13 cellular contexts compared by ENCODE assay signal in genomic region chr13:45362939-45363338, GRCh38. TPM values are rescaled to one million over a fixed set of nuclear protein-coding genes. Genes with fewer than 3 reads are reported as not detected.
DNase-seq lines count a peak whose midpoint lies in the region; ATAC-seq and TF ChIP-seq lines count a peak whose summit lies in the region.
"Had no signal": no experiment of that assay in that cellular context is flagged by ENCODE, and none has a peak within 500 bp of the region (broad histone marks: within the 10 kb centered on the region; RNA-seq: fewer than 3 reads in every experiment).

No MANE protein-coding gene starts in this region.

- no peaks in the 10 kb centered on the region for H3K9me2 ChIP-seq in OCI-LY1 (ENCODE audit: low read depth, low read length)

- no peak overlapping the region for H3K4me2 ChIP-seq in OCI-LY1 (ENCODE audit: low read length)

- peak overlapping the region; percentile 8 for H3K27ac Mint-ChIP-seq in activated naive CD8-positive, alpha-beta T cell
- no peak overlapping the region for H3K27ac Mint-ChIP-seq in activated naive CD8-positive, alpha-beta T cell treated with anti-CD3 and anti-CD28 coated beads for 36 hours

- no peaks in the 10 kb centered on the region for H3K27me3 Mint-ChIP-seq in activated naive CD8-positive, alpha-beta T cell
- no peaks in the 10 kb centered on the region for H3K27me3 Mint-ChIP-seq in activated naive CD8-positive, alpha-beta T cell treated with anti-CD3 and anti-CD28 coated beads for 36 hours
- H3K27me3 Mint-ChIP-seq: naive B cell had no signal

- TF ChIP-seq CTCF in OCI-LY1 (IDR thresholded peaks at IDR 0.05; ENCODE audit: low read length) = peak; percentile 28; the same call in 1 of the 2 replicates

- H3K27ac ChIP-seq in OCI-LY1 (ENCODE audit: low read depth, low read length, poor library complexity, severe bottlenecking) = no peak overlapping the region
- H3K27ac ChIP-seq in effector memory CD4-positive, alpha-beta T cell (ENCODE audit: insufficient read depth, low read length, poor library complexity, severe bottlenecking) = peak overlapping the region; percentile 22
- H3K27ac ChIP-seq: SJSA1 had no signal

- H3K9me3 Mint-ChIP-seq in activated naive CD8-positive, alpha-beta T cell (ENCODE audit: low read depth) = peaks cover 4% of the 10 kb centered on the region
- peaks cover 9% of the 10 kb centered on the region for H3K9me3 Mint-ChIP-seq in activated naive CD8-positive, alpha-beta T cell treated with anti-CD3 and anti-CD28 coated beads for 36 hours

- peaks cover 45% of the 10 kb centered on the region for H3K4me1 Mint-ChIP-seq in activated naive CD8-positive, alpha-beta T cell (ENCODE audit: low read depth)
- H3K4me1 Mint-ChIP-seq in activated naive CD8-positive, alpha-beta T cell treated with anti-CD3 and anti-CD28 coated beads for 36 hours = peaks cover 38% of the 10 kb centered on the region

- DNase-seq in activated naive CD8-positive, alpha-beta T cell treated with anti-CD3 and anti-CD28 coated beads for 36 hours = no peak
- DNase-seq in effector memory CD4-positive, alpha-beta T cell = no peak
- DNase-seq in DMS153 treated with DMSO at 0.1 percent for 48 hours (lab: John Stamatoyannopoulos, UW; ENCODE audit: unreplicated experiment) (no peak), superior temporal gyrus (ENCODE audit: extremely low spot score) (no peak)
- DNase-seq: activated CD4-positive, alpha-beta T cell treated with anti-CD3 and anti-CD28 coated beads, Interleukin-2, amount 50 U/mL, for 1 hour; AML-193; naive B cell; NCI-H1417 treated with DMSO at 0.1 percent for 48 hours had no signal

- H3K4me3 ChIP-seq in OCI-LY1 (ENCODE audit: low read depth, low read length, poor library complexity, severe bottlenecking) = no peak overlapping the region
- H3K4me3 ChIP-seq in effector memory CD4-positive, alpha-beta T cell (ENCODE audit: insufficient read depth, low read depth, low read length, poor library complexity, severe bottlenecking) = no peak overlapping the region
- H3K4me3 ChIP-seq: SJSA1 had no signal

- peaks cover 16% of the 10 kb centered on the region for H3K36me3 Mint-ChIP-seq in activated naive CD8-positive, alpha-beta T cell
- H3K36me3 Mint-ChIP-seq in activated naive CD8-positive, alpha-beta T cell treated with anti-CD3 and anti-CD28 coated beads for 36 hours = peaks cover 44% of the 10 kb centered on the region

- peaks cover 8% of the 10 kb centered on the region; the same call in 1 of the 2 replicates for H3K9me3 ChIP-seq in OCI-LY1 (ENCODE audit: low read length)
- no peaks in the 10 kb centered on the region for H3K9me3 ChIP-seq in effector memory CD4-positive, alpha-beta T cell (ENCODE audit: control insufficient read depth, low read length)
- H3K9me3 ChIP-seq: SJSA1 had no signal

- no peaks in the 10 kb centered on the region for H3K27me3 ChIP-seq in OCI-LY1 (ENCODE audit: insufficient read depth, low read length)
- H3K27me3 ChIP-seq in effector memory CD4-positive, alpha-beta T cell (replicated peaks; ENCODE audit: control insufficient read depth, insufficient read depth, low read length, poor library complexity, severe bottlenecking) = no peaks in the 10 kb centered on the region
- H3K27me3 ChIP-seq: SJSA1 had no signal

- peaks cover 12% of the 10 kb centered on the region for H3K4me1 ChIP-seq in OCI-LY1 (ENCODE audit: insufficient read depth, low read length, severe bottlenecking)
- H3K4me1 ChIP-seq in effector memory CD4-positive, alpha-beta T cell (ENCODE audit: control insufficient read depth, insufficient read depth, low read length, poor library complexity, severe bottlenecking) = peaks cover 3% of the 10 kb centered on the region

- no peak for ATAC-seq in activated CD4-positive, CD25-positive, alpha-beta regulatory T cell treated with anti-CD3 and anti-CD28 coated beads, Interleukin-2, amount 50 U/mL, for 24 hours
- no peak for ATAC-seq in GM19351 (IDR thresholded peaks at IDR 0.05; ENCODE audit: unreplicated experiment)

- H3K9ac ChIP-seq in OCI-LY1 (ENCODE audit: low read length) = no peak overlapping the region

- no peaks in the 10 kb centered on the region for H3K79me2 ChIP-seq in OCI-LY1 (ENCODE audit: insufficient read depth, low read length)

- H2AFZ ChIP-seq in OCI-LY1 (ENCODE audit: low read length) = no peak overlapping the region

- H3K4me3 Mint-ChIP-seq in activated naive CD8-positive, alpha-beta T cell = no peak overlapping the region
- no peak overlapping the region for H3K4me3 Mint-ChIP-seq in activated naive CD8-positive, alpha-beta T cell treated with anti-CD3 and anti-CD28 coated beads for 36 hours
- H3K4me3 Mint-ChIP-seq: naive B cell had no signal

- H4K20me1 ChIP-seq in OCI-LY1 (ENCODE audit: insufficient read depth, low read length) = no peaks in the 10 kb centered on the region

- peaks cover 15% of the 10 kb centered on the region for H3K36me3 ChIP-seq in OCI-LY1 (ENCODE audit: insufficient read depth, low read length)
- H3K36me3 ChIP-seq in effector memory CD4-positive, alpha-beta T cell (ENCODE audit: control insufficient read depth, insufficient read depth, low read length) = no peaks in the 10 kb centered on the region

- no peaks in the 10 kb centered on the region for H3F3A ChIP-seq in OCI-LY1 (ENCODE audit: insufficient read depth, low read length)

RNA-seq across cellular contexts. Expression of gene TPT1, which starts 22.0 kb away (rescaled TPM):
- 1,000 to 10,000 TPM; 3,217 to 3,223 TPM for total RNA-seq in activated naive CD8-positive, alpha-beta T cell treated with anti-CD3 and anti-CD28 coated beads for 36 hours

RNA-seq across cellular contexts. Expression of gene SLC25A30, which starts 55.2 kb away (rescaled TPM):
- 10 to 100 TPM; 21.7 to 22.0 TPM for total RNA-seq in activated naive CD8-positive, alpha-beta T cell treated with anti-CD3 and anti-CD28 coated beads for 36 hours
